8 cellular contexts compared by ENCODE assay signal in genomic region chr2:19901201-19901457, GRCh38. TPM values are rescaled to one million over a fixed set of nuclear protein-coding genes. Genes with fewer than 3 reads are reported as not detected.
DNase-seq lines count a peak whose midpoint lies in the region; ATAC-seq and TF ChIP-seq lines count a peak whose summit lies in the region.

No MANE protein-coding gene starts in this region.

- peak overlapping the region; percentile 99 for H3K4me3 ChIP-seq in iPS-11a (ENCODE audit: low read depth, low read length)
- peak overlapping the region; percentile 57 to 81 (median 70) for H3K4me3 ChIP-seq in spleen

- no peaks in the 10 kb centered on the region for H3K27me3 ChIP-seq in spleen (replicated peaks in 1 of 7)

- peaks cover 9% of the 10 kb centered on the region for H3K27me3 Mint-ChIP-seq in activated CD4-positive, alpha-beta T cell treated with anti-CD3 and anti-CD28 coated beads for 36 hours
- H3K27me3 Mint-ChIP-seq in activated T-helper 17 cell treated with anti-CD3 and anti-CD28 coated beads, Interleukin-2, amount 50 U/mL, for 72 hours: no peaks in the 10 kb centered on the region

- peak overlapping the region; percentile 93 for H3K27ac Mint-ChIP-seq in activated CD4-positive, alpha-beta T cell treated with anti-CD3 and anti-CD28 coated beads for 36 hours
- peak overlapping the region; percentile 95 for H3K27ac Mint-ChIP-seq in activated T-helper 17 cell treated with anti-CD3 and anti-CD28 coated beads, Interleukin-2, amount 50 U/mL, for 72 hours

- WGBS in spleen, 5 donors: 0 to 1% (median 0%) methylated on average over 15 to 22 of the region's 22 CpGs

- no peaks in the 10 kb centered on the region for H3K9me3 ChIP-seq in spleen

- peak overlapping the region; percentile 93 to 98 (median 96) for H3K27ac ChIP-seq in spleen

- peak overlapping the region; percentile 84 for H3K4me3 Mint-ChIP-seq in activated CD4-positive, alpha-beta T cell treated with anti-CD3 and anti-CD28 coated beads for 36 hours
- peak overlapping the region; percentile 93 for H3K4me3 Mint-ChIP-seq in activated T-helper 17 cell treated with anti-CD3 and anti-CD28 coated beads, Interleukin-2, amount 50 U/mL, for 72 hours

- TF ChIP-seq POLR2A in spleen (IDR thresholded peaks at IDR 0.05): no peak

- CTCF ChIA-PET in activated CD4-positive, alpha-beta T cell treated with anti-CD3 and anti-CD28 coated beads for 36 hours (lab: Charles Lee): no interaction called here

- POLR2A ChIA-PET in activated CD4-positive, alpha-beta T cell treated with anti-CD3 and anti-CD28 coated beads for 36 hours (lab: Charles Lee): interaction anchor here (0.8 kb wide), 1 partner anchor 151 kb away, joined by 3 read pairs; the partner anchor contains the start of gene LAPTM4A

- H3K36me3 Mint-ChIP-seq in activated CD4-positive, alpha-beta T cell treated with anti-CD3 and anti-CD28 coated beads for 36 hours (ENCODE audit: low read depth): peaks cover 13% of the 10 kb centered on the region
- H3K36me3 Mint-ChIP-seq in activated T-helper 17 cell treated with anti-CD3 and anti-CD28 coated beads, Interleukin-2, amount 50 U/mL, for 72 hours (ENCODE audit: low read depth): peaks cover 51% of the 10 kb centered on the region

- H3K4me1 Mint-ChIP-seq in activated CD4-positive, alpha-beta T cell treated with anti-CD3 and anti-CD28 coated beads for 36 hours: peaks cover 46% of the 10 kb centered on the region
- H3K4me1 Mint-ChIP-seq in activated T-helper 17 cell treated with anti-CD3 and anti-CD28 coated beads, Interleukin-2, amount 50 U/mL, for 72 hours: peaks cover 26% of the 10 kb centered on the region

- H3K9me3 Mint-ChIP-seq in activated CD4-positive, alpha-beta T cell treated with anti-CD3 and anti-CD28 coated beads for 36 hours (ENCODE audit: low read depth): peaks cover 4% of the 10 kb centered on the region
- H3K9me3 Mint-ChIP-seq in activated T-helper 17 cell treated with anti-CD3 and anti-CD28 coated beads, Interleukin-2, amount 50 U/mL, for 72 hours: no peaks in the 10 kb centered on the region

- H3K4me1 ChIP-seq in spleen: peaks cover 23 to 60% (median 52%) of the 10 kb centered on the region in 6 donors

- H3K36me3 ChIP-seq in spleen: no peaks in the 10 kb centered on the region

- no peak for DNase-seq in activated CD4-positive, alpha-beta T cell treated with anti-CD3 and anti-CD28 coated beads for 36 hours
- DNase-seq in activated CD4-positive, alpha-beta T cell treated with anti-CD3 and anti-CD28 coated beads, Interleukin-2, amount 50 U/mL, for 4 hours: no peak
- DNase-seq in spleen (no peak), 8988T (no peak), HK-2 (ENCODE audit: unreplicated experiment) (no peak)

- TF ChIP-seq CTCF in spleen (IDR thresholded peaks at IDR 0.05 in 8 of 11, conservative IDR thresholded peaks at IDR 0.05 in 3 of 11): no peak

- intact Hi-C loops in activated CD4-positive, alpha-beta T cell treated with anti-CD3 and anti-CD28 coated beads for 36 hours (cut with DNase I, micrococcal nuclease): loop anchor here (1.0 to 5.0 kb wide), 11 partner anchors 32 to 1341 kb away; partner anchors contain the start of genes PUM2 (in 2 of the 2), HS1BP3 (in 1 of the 2), LAPTM4A (in 1 of the 2) and LDAH (in 1 of the 2)
- intact Hi-C loops in spleen (cut with DNase I; ENCODE audit: low total_unique reads): no loop called here

- ATAC-seq in activated CD4-positive, alpha-beta T cell treated with anti-CD3 and anti-CD28 coated beads for 36 hours: no peak
- peak; percentile 7 for ATAC-seq in HG03045 (IDR thresholded peaks at IDR 0.05; ENCODE audit: unreplicated experiment)
- ATAC-seq in activated T-helper 17 cell treated with anti-CD3 and anti-CD28 coated beads, Interleukin-2, amount 50 U/mL, for 72 hours (replicated peaks): peak; percentile 0

RNA-seq across cellular contexts. Expression of gene TTC32, which starts 0.7 kb away (rescaled TPM):
- 10 to 100 TPM in 1 of 2 experiments, 1 to 10 TPM in 1; 8.8 to 15.7 TPM for total RNA-seq in activated CD4-positive, alpha-beta T cell treated with anti-CD3 and anti-CD28 coated beads for 36 hours
- 10 to 100 TPM; 19.5 to 62.7 TPM for total RNA-seq in activated T-helper 17 cell treated with anti-CD3 and anti-CD28 coated beads, Interleukin-2, amount 50 U/mL, for 72 hours
- 10 to 100 TPM; 17.7 to 32.8 (median 24.5) TPM for total RNA-seq in spleen
- 10 to 100 TPM; 24.8 to 47.6 (median 32.1) TPM for polyA plus RNA-seq in spleen
